In the genomic region with DNA sequence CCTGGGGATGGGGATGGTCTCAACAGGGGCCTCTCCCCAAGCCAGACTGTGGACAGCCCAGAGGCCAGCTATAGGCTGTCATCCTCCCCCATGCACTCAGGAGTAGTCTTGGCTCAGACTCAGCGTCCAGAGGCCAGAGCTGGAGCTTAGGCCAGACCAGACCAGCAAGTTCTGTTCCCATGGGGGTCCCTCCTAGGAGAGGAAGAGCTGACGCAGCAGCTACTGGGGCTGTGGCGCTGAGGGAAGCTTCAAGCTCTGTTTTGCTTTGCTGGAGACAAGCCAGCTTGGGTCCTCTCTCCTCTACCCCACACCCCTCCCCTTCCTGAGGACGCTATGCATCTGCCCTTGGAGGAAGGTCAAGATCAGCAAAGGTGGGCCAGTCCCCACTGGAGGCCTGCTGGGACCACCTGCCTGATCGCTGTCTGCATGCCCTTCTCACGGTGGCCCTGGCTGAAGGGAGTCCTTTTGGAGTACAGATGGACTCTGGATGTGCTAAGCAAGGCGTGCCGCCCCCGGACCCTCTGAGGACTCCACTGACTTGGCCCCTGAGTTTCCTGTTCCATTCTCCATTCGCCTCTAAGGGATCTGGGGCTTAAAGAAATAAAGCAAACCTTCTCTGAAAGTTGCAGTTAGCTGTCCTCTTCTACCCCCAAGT, we compare ENCODE assay signal across 21 cellular contexts. TPM values are rescaled to one million over a fixed set of nuclear protein-coding genes. Genes with fewer than 3 reads are reported as not detected.
DNase-seq lines count a peak whose midpoint lies in the region; ATAC-seq and FAIRE-seq lines count a peak whose summit lies in the region.
"Had no signal": no experiment of that assay in that cellular context is flagged by ENCODE, and none has a peak within 500 bp of the region (broad histone marks: within the 10 kb centered on the region; RNA-seq: fewer than 3 reads in every experiment).

No MANE protein-coding gene starts in this region.

- peak; percentile 36 to 60 for ATAC-seq in left cardiac atrium
- ATAC-seq in activated T-helper 17 cell treated with anti-CD3 and anti-CD28 coated beads, Interleukin-2, amount 50 U/mL, for 72 hours (replicated peaks) = no peak

- H3K27me3 ChIP-seq in neuronal stem cell (ENCODE audit: control insufficient read depth in 3 of 3, insufficient read depth in 3 of 3, low read depth in 1 of 3, low read length in 3 of 3) = peaks cover 0 to 58% (median 0%) of the 10 kb centered on the region in 3 experiments
- no peaks in the 10 kb centered on the region for H3K27me3 ChIP-seq in small intestine (ENCODE audit: control insufficient read depth in 2 of 2, insufficient read depth in 2 of 2, low read length in 2 of 2)

- no peak overlapping the region for H3K4ac ChIP-seq in neuronal stem cell (ENCODE audit: low read length)

- no peak overlapping the region for H3K27ac Mint-ChIP-seq in activated T-helper 17 cell treated with anti-CD3 and anti-CD28 coated beads, Interleukin-2, amount 50 U/mL, for 72 hours
- H3K27ac Mint-ChIP-seq: CD4-positive, alpha-beta memory T cell had no signal

- H3K27me3 Mint-ChIP-seq in activated T-helper 17 cell treated with anti-CD3 and anti-CD28 coated beads, Interleukin-2, amount 50 U/mL, for 72 hours = peaks cover 6% of the 10 kb centered on the region

- peak overlapping the region; percentile 31 for H3K14ac ChIP-seq in neuronal stem cell (ENCODE audit: low read length)

- H2BK120ac ChIP-seq in neuronal stem cell (ENCODE audit: low read depth, low read length) = no peak overlapping the region

- H3K36me3 ChIP-seq in neuronal stem cell (replicated peaks in 1 of 2; ENCODE audit: control insufficient read depth in 2 of 2, insufficient read depth in 2 of 2, low read length in 2 of 2) (no peaks in the 10 kb centered on the region), small intestine (ENCODE audit: control insufficient read depth in 2 of 2, insufficient read depth in 2 of 2, low read length in 2 of 2) (no peaks in the 10 kb centered on the region)

- no peak overlapping the region for H3K23ac ChIP-seq in neuronal stem cell (ENCODE audit: low read depth, low read length, poor library complexity)

- H3K27ac ChIP-seq in neuronal stem cell (replicated peaks; ENCODE audit: low read length) (no peak overlapping the region), small intestine (ENCODE audit: low read depth in 1 of 2, low read length in 1 of 2) (no peak overlapping the region)
- H3K27ac ChIP-seq: PC-9 had no signal

- no peak overlapping the region for H4K91ac ChIP-seq in neuronal stem cell (ENCODE audit: low read depth, low read length, poor library complexity)

- no peak overlapping the region for H2BK15ac ChIP-seq in neuronal stem cell (ENCODE audit: low read length)

- peaks cover 8% of the 10 kb centered on the region for H3K4me1 Mint-ChIP-seq in activated T-helper 17 cell treated with anti-CD3 and anti-CD28 coated beads, Interleukin-2, amount 50 U/mL, for 72 hours

- H2BK12ac ChIP-seq in neuronal stem cell (ENCODE audit: low read length) = no peak overlapping the region

- no peak for FAIRE-seq in small intestine (lab: Jason Lieb, UNC)
- FAIRE-seq: GM12891, H1 had no signal

- H3K79me1 ChIP-seq in neuronal stem cell (ENCODE audit: low read depth, low read length) = no peaks in the 10 kb centered on the region

- H3K36me3 Mint-ChIP-seq in activated T-helper 17 cell treated with anti-CD3 and anti-CD28 coated beads, Interleukin-2, amount 50 U/mL, for 72 hours (ENCODE audit: low read depth) = no peaks in the 10 kb centered on the region
- H3K36me3 Mint-ChIP-seq: CD4-positive, alpha-beta memory T cell had no signal

- no CpG with 5 or more reads among the region's 10 CpGs for whole genome bisulfite sequencing in neuronal stem cell (ENCODE audit: extremely low coverage in 2 of 2, insufficient read length in 2 of 2, insufficient replicate concordance in 1 of 2), 2 donors
- 76 to 84% (median 82%) methylated on average over 10 of the region's 10 CpGs for WGBS in small intestine, 3 donors

- H3K9me3 ChIP-seq in neuronal stem cell (replicated peaks in 1 of 2; ENCODE audit: control insufficient read depth in 2 of 2, insufficient read depth in 1 of 2, low read depth in 1 of 2, low read length in 2 of 2) (no peaks in the 10 kb centered on the region), small intestine (ENCODE audit: control insufficient read depth, low read depth) (no peaks in the 10 kb centered on the region)

- peak overlapping the region; percentile 26 for H2BK5ac ChIP-seq in neuronal stem cell (ENCODE audit: low read length)

- no peak overlapping the region for H3K9ac ChIP-seq in neuronal stem cell (ENCODE audit: low read depth, low read length, poor library complexity)

- no peak overlapping the region for H2AK5ac ChIP-seq in neuronal stem cell (ENCODE audit: low read depth, low read length)

- peak overlapping the region; percentile 67 for H3K18ac ChIP-seq in neuronal stem cell (ENCODE audit: low read length)

- no peaks in the 10 kb centered on the region for H3K9me3 Mint-ChIP-seq in activated T-helper 17 cell treated with anti-CD3 and anti-CD28 coated beads, Interleukin-2, amount 50 U/mL, for 72 hours

- DNase-seq in DMS79 (lab: John Stamatoyannopoulos, UW) (peak; percentile 11), amniotic epithelial cell (ENCODE audit: low read depth) (peak; percentile 6), left cardiac atrium (no peak), neuronal stem cell (ENCODE audit: low spot score) (no peak), small intestine (no peak), HuH-7 (ENCODE audit: low spot score) (no peak)
- DNase-seq: ACHN; AML-193; Calu3; CD4-positive, alpha-beta memory T cell; GDM1; KG1; NCI-H1092; NCI-H146; NCI-H2081 treated with DMSO at 0.1 percent for 48 hours; NCI-H510A; NCI-H774; PC-9 had no signal

- no peak overlapping the region for H2AFZ ChIP-seq in neuronal stem cell (ENCODE audit: low read length)
- H2AFZ ChIP-seq: PC-9 had no signal

- intact Hi-C loops in left cardiac atrium (cut with DNase I) = no loop called here

- H3K4me3 Mint-ChIP-seq in activated T-helper 17 cell treated with anti-CD3 and anti-CD28 coated beads, Interleukin-2, amount 50 U/mL, for 72 hours = no peak overlapping the region
- H3K4me3 Mint-ChIP-seq: CD4-positive, alpha-beta memory T cell had no signal

- no peak overlapping the region for H3K4me3 ChIP-seq in neuronal stem cell (ENCODE audit: low read length in 2 of 2)
- no peak overlapping the region for H3K4me3 ChIP-seq in small intestine (ENCODE audit: low read depth in 1 of 2, low read length in 2 of 2)
- H3K4me3 ChIP-seq: PC-9 had no signal

- H3K4me1 ChIP-seq in neuronal stem cell (ENCODE audit: control insufficient read depth in 2 of 2, insufficient read depth in 1 of 2, low read depth in 1 of 2, low read length in 2 of 2) = peaks cover 0 to 7% of the 10 kb centered on the region in 2 donors
- no peaks in the 10 kb centered on the region for H3K4me1 ChIP-seq in small intestine (ENCODE audit: control insufficient read depth in 2 of 2, insufficient read depth in 1 of 2, low read depth in 1 of 2, low read length in 1 of 2)

- H4K8ac ChIP-seq in neuronal stem cell (ENCODE audit: low read depth, low read length) = no peak overlapping the region

- H3K4me2 ChIP-seq in neuronal stem cell (ENCODE audit: insufficient read depth, low read length, poor library complexity, severe bottlenecking) = no peak overlapping the region
- H3K4me2 ChIP-seq: PC-9 had no signal

RNA-seq across cellular contexts. Expression of a gene that starts 2.6 kb away (rescaled TPM):
- total RNA-seq in left cardiac atrium = not detected
- polyA plus RNA-seq in neuronal stem cell (2013, experiment 1 of 2) = not detected
- polyA plus RNA-seq in neuronal stem cell (2013, experiment 2 of 2) = not detected
- not detected for polyA plus RNA-seq in small intestine
- total RNA-seq in activated T-helper 17 cell treated with anti-CD3 and anti-CD28 coated beads, Interleukin-2, amount 50 U/mL, for 72 hours = not detected
- total RNA-seq: Calu3; CD4-positive, alpha-beta memory T cell; H1; PC-9 had no signal
- polyA plus RNA-seq: CD4-positive, alpha-beta memory T cell; H1 had no signal

RNA-seq across cellular contexts. Expression of a gene that starts 33.2 kb away (rescaled TPM):
- 10 to 100 TPM; 18.5 to 19.3 TPM for total RNA-seq in left cardiac atrium
- polyA plus RNA-seq in neuronal stem cell (2013, experiment 1 of 2) = 23.0 TPM
- polyA plus RNA-seq in neuronal stem cell (2013, experiment 2 of 2) = 23.0 TPM
- polyA plus RNA-seq in small intestine = 10 to 100 TPM in 2 of 3 donors, 1 to 10 TPM in 1; 10.0 to 18.4 (median 14.3) TPM
- total RNA-seq in activated T-helper 17 cell treated with anti-CD3 and anti-CD28 coated beads, Interleukin-2, amount 50 U/mL, for 72 hours = 10 to 100 TPM; 23.9 to 30.8 TPM

Comparison
In these comparisons a context has a peak if more than half of its experiments do, and no peak if none do; other contexts are left out.
1. DNase-seq: peak in DMS79 (single experiment) and amniotic epithelial cell (single experiment); none in left cardiac atrium (single experiment), neuronal stem cell (single experiment), small intestine (single experiment) and HuH-7 (single experiment).